9 cellular contexts compared by ENCODE assay signal in the genomic region with DNA sequence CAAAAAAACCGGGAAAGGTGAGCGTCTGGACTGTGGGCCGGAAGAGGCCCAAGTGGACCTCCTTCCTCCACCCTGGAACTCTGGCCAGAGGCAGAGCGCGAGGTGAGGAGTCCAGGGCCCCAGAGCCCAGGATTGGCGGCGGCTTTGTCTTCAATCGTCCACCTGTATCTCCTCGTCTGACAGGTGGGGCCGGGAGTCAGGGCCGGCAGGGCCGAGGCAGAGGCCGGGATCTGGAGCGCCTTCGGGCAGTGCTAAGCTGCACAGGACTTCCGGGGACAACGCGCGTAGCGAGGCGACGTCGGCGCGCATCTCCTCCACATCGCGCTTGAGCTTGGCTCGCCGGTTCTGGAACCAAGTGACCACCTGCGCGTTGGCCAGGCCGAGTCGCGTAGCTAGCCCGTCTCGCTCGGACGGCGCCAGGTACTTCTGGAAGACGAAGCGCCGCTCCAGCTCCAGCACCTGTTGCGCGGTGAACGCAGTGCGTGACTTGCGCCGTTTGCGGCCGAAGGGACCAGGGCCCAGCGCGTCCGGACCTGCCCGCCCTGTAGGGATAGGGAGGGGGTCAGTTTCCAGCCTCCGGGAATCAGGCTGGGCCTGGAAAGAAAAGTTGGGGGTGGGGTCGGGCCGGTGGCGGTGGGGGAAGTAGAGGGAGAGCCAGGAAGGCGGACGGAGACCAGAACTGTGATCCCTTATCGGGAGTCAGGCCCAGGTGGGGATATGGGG. TPM values are rescaled to one million over a fixed set of nuclear protein-coding genes. Genes with fewer than 3 reads are reported as not detected.
A peak's percentile ranks its signal among the peaks of the same experiment; 100 is the strongest.
DNase-seq lines count a peak whose midpoint lies in the region; ATAC-seq, FAIRE-seq and TF ChIP-seq lines count a peak whose summit lies in the region.
"Had no signal": no experiment of that assay in that cellular context is flagged by ENCODE, and none has a peak within 500 bp of the region (broad histone marks: within the 10 kb centered on the region; RNA-seq: fewer than 3 reads in every experiment).

No MANE protein-coding gene starts in this region.

- H3K27me3 ChIP-seq in stomach, result peaks cover 0 to 64% (median 30%) of the 10 kb centered on the region in 3 donors

- H3K9me3 ChIP-seq in stomach, result no peaks in the 10 kb centered on the region

- peaks cover 35 to 47% (median 46%) of the 10 kb centered on the region in 4 donors for H3K4me1 ChIP-seq in stomach

- WGBS in stomach, 5 donors, result 1 to 5% (median 4%) methylated on average over 36 to 61 of the region's 61 CpGs

- no peak for FAIRE-seq in HTR-8/SVneo (lab: Jason Lieb, UNC)

- H3K27ac ChIP-seq in stomach, result peak overlapping the region in 2 of 5 donors; percentile 45 to 51

- no peak for TF ChIP-seq EP300 in stomach (IDR thresholded peaks at IDR 0.05)

- in situ Hi-C loops in G401 (cut with HindIII; ENCODE audit: low sequenced_read_pairs), result no loop called here

- DNase-seq in Right ventricle myocardium inferior (ENCODE audit: missing footprints) (peak; percentile 46), cardiac septum (ENCODE audit: low spot score) (no peak), astrocyte of the hippocampus (ENCODE audit: low read depth, low spot score) (peak; percentile 31), left colon (peak in 1 of 2 donors; percentile 59), stomach (peak; percentile 34), HTR-8/SVneo (ENCODE audit: insufficient read length, low spot score) (no peak), UCSD-AML1 (lab: John Stamatoyannopoulos, UW; ENCODE audit: unreplicated experiment) (no peak), G401 (ENCODE audit: low spot score) (no peak)

- intact Hi-C loops in Right ventricle myocardium inferior (cut with DNase I), result no loop called here
- intact Hi-C loops in cardiac septum (cut with DNase I), result no loop called here
- intact Hi-C loops in left colon (cut with DNase I, micrococcal nuclease), result no loop called here
- intact Hi-C loops in stomach (cut with DNase I; ENCODE audit: low total_unique reads), result no loop called here

- no peak for TF ChIP-seq POLR2A in stomach (IDR thresholded peaks at IDR 0.05)

- peaks cover 11 to 17% (median 16%) of the 10 kb centered on the region in 4 donors for H3K36me3 ChIP-seq in stomach

- no peak for TF ChIP-seq CTCF in stomach (IDR thresholded peaks at IDR 0.05)

- peak overlapping the region; percentile 26 to 56 (median 41) for H3K4me3 ChIP-seq in stomach

- ATAC-seq in Right ventricle myocardium inferior, result no peak
- ATAC-seq in left colon, result peak; percentile 46

RNA-seq across cellular contexts. Expression of a gene that starts 1.5 kb away (rescaled TPM):
- total RNA-seq in Right ventricle myocardium inferior (0.43 TPM), cardiac septum (0.51 TPM), left colon (1 to 10 TPM; 1.2 to 1.7 TPM), stomach (1 to 10 TPM in 2 of 5 donors, not detected in 3; 1.1 to 2.6 TPM)
- polyA plus RNA-seq in stomach, result 1 to 10 TPM; 1.1 to 2.3 (median 1.2) TPM
- total RNA-seq in G401 (2014; rRNA removed; shearing (Covaris generic)), result not detected in 2 replicates

RNA-seq across cellular contexts. Expression of a gene that starts 9.6 kb away (rescaled TPM):
- 26.7 TPM for total RNA-seq in Right ventricle myocardium inferior
- 11.4 TPM for total RNA-seq in cardiac septum
- 10 to 100 TPM; 18.4 to 20.2 TPM for total RNA-seq in left colon
- 10 to 100 TPM in 2 of 5 donors, 1 to 10 TPM in 3; 1.9 to 49.6 (median 6.4) TPM for total RNA-seq in stomach
- 10 to 100 TPM; 14.7 to 20.8 (median 18.1) TPM for polyA plus RNA-seq in stomach
- 38.2 and 39.9 TPM in 2 replicates for total RNA-seq in G401 (2014; rRNA removed; shearing (Covaris generic))

RNA-seq across cellular contexts. Expression of a gene that starts 15.1 kb away (rescaled TPM):
- total RNA-seq in Right ventricle myocardium inferior (12.2 TPM), cardiac septum (11.2 TPM), left colon (10 to 100 TPM; 23.6 to 29.7 TPM), stomach (10 to 100 TPM in 4 of 5 donors, 1 to 10 TPM in 1; 4.7 to 91.2 (median 20.5) TPM)
- polyA plus RNA-seq in stomach, result 10 to 100 TPM; 10.5 to 11.4 (median 10.8) TPM
- 21.7 and 34.6 TPM in 2 replicates for total RNA-seq in G401 (2014; rRNA removed; shearing (Covaris generic))

RNA-seq across cellular contexts. Expression of a gene that starts 15.1 kb away (rescaled TPM):
- total RNA-seq in Right ventricle myocardium inferior, result 8.3 TPM
- 8.0 TPM for total RNA-seq in cardiac septum
- total RNA-seq in left colon, result 10 to 100 TPM; 22.4 to 23.9 TPM
- 10 to 100 TPM; 19.1 to 78.2 (median 51.3) TPM for total RNA-seq in stomach
- 1 to 10 TPM; 3.2 to 3.4 (median 3.2) TPM for polyA plus RNA-seq in stomach
- total RNA-seq in G401 (2014; rRNA removed; shearing (Covaris generic)), result 15.7 and 19.0 TPM in 2 replicates

RNA-seq across cellular contexts. Expression of a gene that starts 16.3 kb away (rescaled TPM):
- total RNA-seq in Right ventricle myocardium inferior, result not detected
- not detected for total RNA-seq in cardiac septum
- total RNA-seq in left colon, result under 1 TPM in 1 of 2 donors, not detected in 1; 0.56 TPM
- total RNA-seq in stomach, result under 1 TPM in 1 of 5 donors, not detected in 4; 0.73 TPM
- polyA plus RNA-seq in stomach, result under 1 TPM in 1 of 3 donors, not detected in 2; 0.28 TPM
- total RNA-seq in G401 (2014; rRNA removed; shearing (Covaris generic)), result not detected in 2 replicates
- total RNA-seq: subcutaneous adipose tissue had no signal

Comparison
In these comparisons a context has a peak if more than half of its experiments do, and no peak if none do; other contexts are left out.
1. DNase-seq: peak in Right ventricle myocardium inferior (single experiment), astrocyte of the hippocampus (single experiment) and stomach (single experiment); none in cardiac septum (single experiment), HTR-8/SVneo (single experiment), UCSD-AML1 (single experiment) and G401 (single experiment).